In the genomic region with DNA sequence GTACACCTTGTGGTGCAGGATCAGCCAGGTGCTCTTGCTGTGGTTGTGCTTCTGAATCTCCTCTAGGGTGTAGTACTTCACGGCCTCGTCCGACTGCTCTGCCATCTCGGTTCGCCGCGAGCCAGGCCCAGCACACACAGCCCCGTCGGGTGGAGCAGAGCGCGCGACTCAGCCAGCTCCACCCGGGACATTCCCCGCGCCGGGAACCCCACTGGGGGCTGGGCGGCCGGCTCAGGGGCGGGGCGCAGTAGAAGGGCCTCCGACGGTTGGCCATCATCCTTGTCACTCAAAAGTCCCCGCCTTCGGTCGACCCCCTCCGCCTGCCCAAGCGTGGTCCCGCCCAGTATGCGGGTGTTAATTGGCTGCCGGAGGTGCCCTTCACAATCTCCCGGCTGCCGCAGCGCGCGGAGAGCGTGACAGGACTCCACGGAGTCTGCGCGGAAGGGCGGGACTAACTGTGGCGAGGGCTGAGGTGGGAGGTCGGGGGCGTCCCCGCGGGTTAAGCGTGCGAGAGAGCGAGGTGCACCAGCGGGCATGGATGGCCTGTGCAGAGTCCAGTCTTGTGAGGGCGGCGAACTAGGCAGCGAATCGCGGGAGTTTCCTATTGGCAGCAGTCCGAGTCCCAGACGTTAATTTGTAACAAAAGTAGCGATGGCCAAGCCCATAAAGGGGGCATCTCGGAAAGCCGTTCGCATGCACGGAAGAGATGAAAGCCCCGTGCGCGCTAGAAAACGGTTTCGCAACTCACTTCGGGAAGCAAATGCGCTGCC, we compare ENCODE assay signal across 1 cellular context.
A peak's percentile ranks its signal among the peaks of the same experiment; 100 is the strongest.
TF ChIP-seq lines count a peak whose summit lies in the region.

A gene with protein sequence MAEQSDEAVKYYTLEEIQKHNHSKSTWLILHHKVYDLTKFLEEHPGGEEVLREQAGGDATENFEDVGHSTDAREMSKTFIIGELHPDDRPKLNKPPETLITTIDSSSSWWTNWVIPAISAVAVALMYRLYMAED (minus strand): TSS at position 193 of the 770 bp plus-strand sequence. CDS start 88 bp downstream, at position 105.

TF ChIP-seq in HepG2, 621 proteins besides CTCF, POLR2A, EP300 and RAD21 (continued from another document and continues in another):
- TF ChIP-seq, protein P1, sequence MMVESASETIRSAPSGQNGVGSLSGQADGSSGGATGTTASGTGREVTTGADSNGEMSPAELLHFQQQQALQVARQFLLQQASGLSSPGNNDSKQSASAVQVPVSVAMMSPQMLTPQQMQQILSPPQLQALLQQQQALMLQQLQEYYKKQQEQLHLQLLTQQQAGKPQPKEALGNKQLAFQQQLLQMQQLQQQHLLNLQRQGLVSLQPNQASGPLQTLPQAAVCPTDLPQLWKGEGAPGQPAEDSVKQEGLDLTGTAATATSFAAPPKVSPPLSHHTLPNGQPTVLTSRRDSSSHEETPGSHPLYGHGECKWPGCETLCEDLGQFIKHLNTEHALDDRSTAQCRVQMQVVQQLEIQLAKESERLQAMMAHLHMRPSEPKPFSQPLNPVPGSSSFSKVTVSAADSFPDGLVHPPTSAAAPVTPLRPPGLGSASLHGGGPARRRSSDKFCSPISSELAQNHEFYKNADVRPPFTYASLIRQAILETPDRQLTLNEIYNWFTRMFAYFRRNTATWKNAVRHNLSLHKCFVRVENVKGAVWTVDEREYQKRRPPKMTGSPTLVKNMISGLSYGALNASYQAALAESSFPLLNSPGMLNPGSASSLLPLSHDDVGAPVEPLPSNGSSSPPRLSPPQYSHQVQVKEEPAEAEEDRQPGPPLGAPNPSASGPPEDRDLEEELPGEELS (CRISPR knock-in tag; IDR thresholded peaks at IDR 0.05): peak; percentile 74
- TF ChIP-seq EHMT2 (IDR thresholded peaks at IDR 0.05; ENCODE audit: borderline replicate concordance, low read depth, low read length) (no peak), ARNT (IDR thresholded peaks at IDR 0.05) (no peak), RBFOX2 (IDR thresholded peaks at IDR 0.05; ENCODE audit: low read depth, low read length) (peak; percentile 71), TCF7 (IDR thresholded peaks at IDR 0.05; ENCODE audit: low read depth) (peak; percentile 91), TBX2 (CRISPR knock-in tag; IDR thresholded peaks at IDR 0.05; ENCODE audit: borderline replicate concordance) (peak; percentile 85), MAFF (IDR thresholded peaks at IDR 0.05; ENCODE audit: low read depth, low read length) (no peak), ZNF367 (CRISPR knock-in tag; IDR thresholded peaks at IDR 0.05; ENCODE audit: borderline replicate concordance) (no peak), ZNF264 (CRISPR knock-in tag; IDR thresholded peaks at IDR 0.05) (peak; percentile 99), RBM39 (IDR thresholded peaks at IDR 0.05; ENCODE audit: low read depth, low read length, poor library complexity, severe bottlenecking) (peak; percentile 81), ZFP36L1 (CRISPR knock-in tag; IDR thresholded peaks at IDR 0.05) (0 out of 2 replicates have a peak, but pooled peaks have one; percentile 36), GATAD2A (CRISPR knock-in tag; IDR thresholded peaks at IDR 0.05) (peak; percentile 80), MTA3 (CRISPR knock-in tag; IDR thresholded peaks at IDR 0.05) (no peak), ZNF546 (CRISPR knock-in tag; conservative IDR thresholded peaks at IDR 0.05) (0 out of 2 replicates have a peak, but pooled peaks have one; percentile 51), NONO (IDR thresholded peaks at IDR 0.05) (no peak), NONO (CRISPR knock-in tag; conservative IDR thresholded peaks at IDR 0.05) (peak; percentile 70), RAD51 (IDR thresholded peaks at IDR 0.05; ENCODE audit: borderline replicate concordance) (no peak), ZNF747 (CRISPR knock-in tag; IDR thresholded peaks at IDR 0.05; ENCODE audit: borderline replicate concordance) (0 out of 2 replicates have a peak, but pooled peaks have one; percentile 35), MAZ (IDR thresholded peaks at IDR 0.05; ENCODE audit: borderline replicate concordance, low read depth, low read length) (peak; percentile 53; the same call in 1 of the 2 replicates), MAZ (CRISPR knock-in tag; IDR thresholded peaks at IDR 0.05; ENCODE audit: low read depth) (peak; percentile 47), ZZZ3 (CRISPR knock-in tag; IDR thresholded peaks at IDR 0.05; ENCODE audit: borderline replicate concordance) (no peak)
- TF ChIP-seq, protein P2, sequence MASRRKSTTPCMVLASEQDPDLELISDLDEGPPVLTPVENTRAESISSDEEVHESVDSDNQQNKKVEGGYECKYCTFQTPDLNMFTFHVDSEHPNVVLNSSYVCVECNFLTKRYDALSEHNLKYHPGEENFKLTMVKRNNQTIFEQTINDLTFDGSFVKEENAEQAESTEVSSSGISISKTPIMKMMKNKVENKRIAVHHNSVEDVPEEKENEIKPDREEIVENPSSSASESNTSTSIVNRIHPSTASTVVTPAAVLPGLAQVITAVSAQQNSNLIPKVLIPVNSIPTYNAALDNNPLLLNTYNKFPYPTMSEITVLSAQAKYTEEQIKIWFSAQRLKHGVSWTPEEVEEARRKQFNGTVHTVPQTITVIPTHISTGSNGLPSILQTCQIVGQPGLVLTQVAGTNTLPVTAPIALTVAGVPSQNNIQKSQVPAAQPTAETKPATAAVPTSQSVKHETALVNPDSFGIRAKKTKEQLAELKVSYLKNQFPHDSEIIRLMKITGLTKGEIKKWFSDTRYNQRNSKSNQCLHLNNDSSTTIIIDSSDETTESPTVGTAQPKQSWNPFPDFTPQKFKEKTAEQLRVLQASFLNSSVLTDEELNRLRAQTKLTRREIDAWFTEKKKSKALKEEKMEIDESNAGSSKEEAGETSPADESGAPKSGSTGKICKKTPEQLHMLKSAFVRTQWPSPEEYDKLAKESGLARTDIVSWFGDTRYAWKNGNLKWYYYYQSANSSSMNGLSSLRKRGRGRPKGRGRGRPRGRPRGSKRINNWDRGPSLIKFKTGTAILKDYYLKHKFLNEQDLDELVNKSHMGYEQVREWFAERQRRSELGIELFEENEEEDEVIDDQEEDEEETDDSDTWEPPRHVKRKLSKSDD (CRISPR knock-in tag; IDR thresholded peaks at IDR 0.05; ENCODE audit: low read depth): no peak
- TF ChIP-seq, protein P3, sequence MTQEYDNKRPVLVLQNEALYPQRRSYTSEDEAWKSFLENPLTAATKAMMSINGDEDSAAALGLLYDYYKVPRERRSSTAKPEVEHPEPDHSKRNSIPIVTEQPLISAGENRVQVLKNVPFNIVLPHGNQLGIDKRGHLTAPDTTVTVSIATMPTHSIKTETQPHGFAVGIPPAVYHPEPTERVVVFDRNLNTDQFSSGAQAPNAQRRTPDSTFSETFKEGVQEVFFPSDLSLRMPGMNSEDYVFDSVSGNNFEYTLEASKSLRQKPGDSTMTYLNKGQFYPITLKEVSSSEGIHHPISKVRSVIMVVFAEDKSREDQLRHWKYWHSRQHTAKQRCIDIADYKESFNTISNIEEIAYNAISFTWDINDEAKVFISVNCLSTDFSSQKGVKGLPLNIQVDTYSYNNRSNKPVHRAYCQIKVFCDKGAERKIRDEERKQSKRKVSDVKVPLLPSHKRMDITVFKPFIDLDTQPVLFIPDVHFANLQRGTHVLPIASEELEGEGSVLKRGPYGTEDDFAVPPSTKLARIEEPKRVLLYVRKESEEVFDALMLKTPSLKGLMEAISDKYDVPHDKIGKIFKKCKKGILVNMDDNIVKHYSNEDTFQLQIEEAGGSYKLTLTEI (CRISPR knock-in tag; conservative IDR thresholded peaks at IDR 0.05): no peak
- TF ChIP-seq, protein P4, sequence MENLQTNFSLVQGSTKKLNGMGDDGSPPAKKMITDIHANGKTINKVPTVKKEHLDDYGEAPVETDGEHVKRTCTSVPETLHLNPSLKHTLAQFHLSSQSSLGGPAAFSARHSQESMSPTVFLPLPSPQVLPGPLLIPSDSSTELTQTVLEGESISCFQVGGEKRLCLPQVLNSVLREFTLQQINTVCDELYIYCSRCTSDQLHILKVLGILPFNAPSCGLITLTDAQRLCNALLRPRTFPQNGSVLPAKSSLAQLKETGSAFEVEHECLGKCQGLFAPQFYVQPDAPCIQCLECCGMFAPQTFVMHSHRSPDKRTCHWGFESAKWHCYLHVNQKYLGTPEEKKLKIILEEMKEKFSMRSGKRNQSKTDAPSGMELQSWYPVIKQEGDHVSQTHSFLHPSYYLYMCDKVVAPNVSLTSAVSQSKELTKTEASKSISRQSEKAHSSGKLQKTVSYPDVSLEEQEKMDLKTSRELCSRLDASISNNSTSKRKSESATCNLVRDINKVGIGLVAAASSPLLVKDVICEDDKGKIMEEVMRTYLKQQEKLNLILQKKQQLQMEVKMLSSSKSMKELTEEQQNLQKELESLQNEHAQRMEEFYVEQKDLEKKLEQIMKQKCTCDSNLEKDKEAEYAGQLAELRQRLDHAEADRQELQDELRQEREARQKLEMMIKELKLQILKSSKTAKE (CRISPR knock-in tag; IDR thresholded peaks at IDR 0.05; ENCODE audit: borderline replicate concordance): 0 out of 2 replicates have a peak, but pooled peaks have one; percentile 8
- TF ChIP-seq, protein P5, sequence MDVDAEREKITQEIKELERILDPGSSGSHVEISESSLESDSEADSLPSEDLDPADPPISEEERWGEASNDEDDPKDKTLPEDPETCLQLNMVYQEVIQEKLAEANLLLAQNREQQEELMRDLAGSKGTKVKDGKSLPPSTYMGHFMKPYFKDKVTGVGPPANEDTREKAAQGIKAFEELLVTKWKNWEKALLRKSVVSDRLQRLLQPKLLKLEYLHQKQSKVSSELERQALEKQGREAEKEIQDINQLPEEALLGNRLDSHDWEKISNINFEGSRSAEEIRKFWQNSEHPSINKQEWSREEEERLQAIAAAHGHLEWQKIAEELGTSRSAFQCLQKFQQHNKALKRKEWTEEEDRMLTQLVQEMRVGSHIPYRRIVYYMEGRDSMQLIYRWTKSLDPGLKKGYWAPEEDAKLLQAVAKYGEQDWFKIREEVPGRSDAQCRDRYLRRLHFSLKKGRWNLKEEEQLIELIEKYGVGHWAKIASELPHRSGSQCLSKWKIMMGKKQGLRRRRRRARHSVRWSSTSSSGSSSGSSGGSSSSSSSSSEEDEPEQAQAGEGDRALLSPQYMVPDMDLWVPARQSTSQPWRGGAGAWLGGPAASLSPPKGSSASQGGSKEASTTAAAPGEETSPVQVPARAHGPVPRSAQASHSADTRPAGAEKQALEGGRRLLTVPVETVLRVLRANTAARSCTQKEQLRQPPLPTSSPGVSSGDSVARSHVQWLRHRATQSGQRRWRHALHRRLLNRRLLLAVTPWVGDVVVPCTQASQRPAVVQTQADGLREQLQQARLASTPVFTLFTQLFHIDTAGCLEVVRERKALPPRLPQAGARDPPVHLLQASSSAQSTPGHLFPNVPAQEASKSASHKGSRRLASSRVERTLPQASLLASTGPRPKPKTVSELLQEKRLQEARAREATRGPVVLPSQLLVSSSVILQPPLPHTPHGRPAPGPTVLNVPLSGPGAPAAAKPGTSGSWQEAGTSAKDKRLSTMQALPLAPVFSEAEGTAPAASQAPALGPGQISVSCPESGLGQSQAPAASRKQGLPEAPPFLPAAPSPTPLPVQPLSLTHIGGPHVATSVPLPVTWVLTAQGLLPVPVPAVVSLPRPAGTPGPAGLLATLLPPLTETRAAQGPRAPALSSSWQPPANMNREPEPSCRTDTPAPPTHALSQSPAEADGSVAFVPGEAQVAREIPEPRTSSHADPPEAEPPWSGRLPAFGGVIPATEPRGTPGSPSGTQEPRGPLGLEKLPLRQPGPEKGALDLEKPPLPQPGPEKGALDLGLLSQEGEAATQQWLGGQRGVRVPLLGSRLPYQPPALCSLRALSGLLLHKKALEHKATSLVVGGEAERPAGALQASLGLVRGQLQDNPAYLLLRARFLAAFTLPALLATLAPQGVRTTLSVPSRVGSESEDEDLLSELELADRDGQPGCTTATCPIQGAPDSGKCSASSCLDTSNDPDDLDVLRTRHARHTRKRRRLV (CRISPR knock-in tag; IDR thresholded peaks at IDR 0.05): no peak; the same call in 1 of the 2 replicates
- TF ChIP-seq, protein P6, sequence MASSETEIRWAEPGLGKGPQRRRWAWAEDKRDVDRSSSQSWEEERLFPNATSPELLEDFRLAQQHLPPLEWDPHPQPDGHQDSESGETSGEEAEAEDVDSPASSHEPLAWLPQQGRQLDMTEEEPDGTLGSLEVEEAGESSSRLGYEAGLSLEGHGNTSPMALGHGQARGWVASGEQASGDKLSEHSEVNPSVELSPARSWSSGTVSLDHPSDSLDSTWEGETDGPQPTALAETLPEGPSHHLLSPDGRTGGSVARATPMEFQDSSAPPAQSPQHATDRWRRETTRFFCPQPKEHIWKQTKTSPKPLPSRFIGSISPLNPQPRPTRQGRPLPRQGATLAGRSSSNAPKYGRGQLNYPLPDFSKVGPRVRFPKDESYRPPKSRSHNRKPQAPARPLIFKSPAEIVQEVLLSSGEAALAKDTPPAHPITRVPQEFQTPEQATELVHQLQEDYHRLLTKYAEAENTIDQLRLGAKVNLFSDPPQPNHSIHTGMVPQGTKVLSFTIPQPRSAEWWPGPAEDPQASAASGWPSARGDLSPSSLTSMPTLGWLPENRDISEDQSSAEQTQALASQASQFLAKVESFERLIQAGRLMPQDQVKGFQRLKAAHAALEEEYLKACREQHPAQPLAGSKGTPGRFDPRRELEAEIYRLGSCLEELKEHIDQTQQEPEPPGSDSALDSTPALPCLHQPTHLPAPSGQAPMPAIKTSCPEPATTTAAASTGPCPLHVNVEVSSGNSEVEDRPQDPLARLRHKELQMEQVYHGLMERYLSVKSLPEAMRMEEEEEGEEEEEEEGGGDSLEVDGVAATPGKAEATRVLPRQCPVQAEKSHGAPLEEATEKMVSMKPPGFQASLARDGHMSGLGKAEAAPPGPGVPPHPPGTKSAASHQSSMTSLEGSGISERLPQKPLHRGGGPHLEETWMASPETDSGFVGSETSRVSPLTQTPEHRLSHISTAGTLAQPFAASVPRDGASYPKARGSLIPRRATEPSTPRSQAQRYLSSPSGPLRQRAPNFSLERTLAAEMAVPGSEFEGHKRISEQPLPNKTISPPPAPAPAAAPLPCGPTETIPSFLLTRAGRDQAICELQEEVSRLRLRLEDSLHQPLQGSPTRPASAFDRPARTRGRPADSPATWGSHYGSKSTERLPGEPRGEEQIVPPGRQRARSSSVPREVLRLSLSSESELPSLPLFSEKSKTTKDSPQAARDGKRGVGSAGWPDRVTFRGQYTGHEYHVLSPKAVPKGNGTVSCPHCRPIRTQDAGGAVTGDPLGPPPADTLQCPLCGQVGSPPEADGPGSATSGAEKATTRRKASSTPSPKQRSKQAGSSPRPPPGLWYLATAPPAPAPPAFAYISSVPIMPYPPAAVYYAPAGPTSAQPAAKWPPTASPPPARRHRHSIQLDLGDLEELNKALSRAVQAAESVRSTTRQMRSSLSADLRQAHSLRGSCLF (CRISPR knock-in tag; IDR thresholded peaks at IDR 0.05; ENCODE audit: borderline replicate concordance): no peak
- TF ChIP-seq, protein P7, sequence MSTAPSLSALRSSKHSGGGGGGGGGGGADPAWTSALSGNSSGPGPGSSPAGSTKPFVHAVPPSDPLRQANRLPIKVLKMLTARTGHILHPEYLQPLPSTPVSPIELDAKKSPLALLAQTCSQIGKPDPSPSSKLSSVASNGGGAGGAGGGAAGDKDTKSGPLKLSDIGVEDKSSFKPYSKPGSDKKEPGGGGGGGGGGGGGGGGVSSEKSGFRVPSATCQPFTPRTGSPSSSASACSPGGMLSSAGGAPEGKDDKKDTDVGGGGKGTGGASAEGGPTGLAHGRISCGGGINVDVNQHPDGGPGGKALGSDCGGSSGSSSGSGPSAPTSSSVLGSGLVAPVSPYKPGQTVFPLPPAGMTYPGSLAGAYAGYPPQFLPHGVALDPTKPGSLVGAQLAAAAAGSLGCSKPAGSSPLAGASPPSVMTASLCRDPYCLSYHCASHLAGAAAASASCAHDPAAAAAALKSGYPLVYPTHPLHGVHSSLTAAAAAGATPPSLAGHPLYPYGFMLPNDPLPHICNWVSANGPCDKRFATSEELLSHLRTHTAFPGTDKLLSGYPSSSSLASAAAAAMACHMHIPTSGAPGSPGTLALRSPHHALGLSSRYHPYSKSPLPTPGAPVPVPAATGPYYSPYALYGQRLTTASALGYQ (CRISPR knock-in tag; IDR thresholded peaks at IDR 0.05): peak; percentile 52; the same call in 1 of the 2 replicates
